Comparison of ENCODE assay signal across 8 cellular contexts in genomic region chr17:76528156-76528527, GRCh38. TPM values are rescaled to one million over a fixed set of nuclear protein-coding genes. Genes with fewer than 3 reads are reported as not detected.
DNase-seq lines count a peak whose midpoint lies in the region; TF ChIP-seq lines count a peak whose summit lies in the region.

No MANE protein-coding gene starts in this region.

- H3K4me1 ChIP-seq in SJSA1 (replicated peaks) (peaks cover 80% of the 10 kb centered on the region), tibial artery (peaks cover 0 to 51% (median 38%) of the 10 kb centered on the region in 4 donors)

- H3K4me3 ChIP-seq in SJSA1 (peak overlapping the region; percentile 19), tibial artery (no peak overlapping the region)

- no peaks in the 10 kb centered on the region for H3K9me3 ChIP-seq in SJSA1 (replicated peaks)
- H3K9me3 ChIP-seq in tibial artery: no peaks in the 10 kb centered on the region

- H3K27ac ChIP-seq in SJSA1 (peak overlapping the region; percentile 88), tibial artery (peak overlapping the region; percentile 81 to 83)

- no peak for TF ChIP-seq CTCF in tibial artery (IDR thresholded peaks at IDR 0.05)

- no peaks in the 10 kb centered on the region for H3K27me3 ChIP-seq in SJSA1 (replicated peaks)
- H3K27me3 ChIP-seq in tibial artery: peaks cover 0 to 9% of the 10 kb centered on the region in 2 donors

- H3K36me3 ChIP-seq in SJSA1 (no peaks in the 10 kb centered on the region), tibial artery (no peaks in the 10 kb centered on the region)

- DNase-seq in DMS53 (lab: John Stamatoyannopoulos, UW) (peak; percentile 59), DMS53 treated with DMSO at 0.1 percent for 48 hours (lab: John Stamatoyannopoulos, UW; ENCODE audit: unreplicated experiment) (no peak), SJSA1 (ENCODE audit: low read depth in 1 of 2, low spot score in 2 of 2) (peak; percentile 43 to 61), iris pigment epithelial cell (ENCODE audit: low read depth) (peak; percentile 34), tibial artery (no peak), NCI-H526 (lab: John Stamatoyannopoulos, UW) (no peak), cerebellar nuclear complex (lab: John Stamatoyannopoulos, UW) (no peak)
- DNase-seq in activated CD4-positive, alpha-beta T cell treated with anti-CD3 and anti-CD28 coated beads, Interleukin-2, amount 50 U/mL, for 48 hours: no peak

- intact Hi-C loops in tibial artery (cut with DNase I; ENCODE audit: low total_unique reads): loop anchor here (10.0 kb wide), 1 partner anchor 187 kb away; the partner anchor contains the start of gene MXRA7

RNA-seq across cellular contexts. Expression of gene CYGB, which starts 9.4 kb away (rescaled TPM):
- 4.4 and 5.2 TPM in 2 replicates for total RNA-seq in SJSA1 (2014; rRNA removed; shearing (Covaris generic))

RNA-seq across cellular contexts. Expression of gene PRCD, which starts 11.7 kb away (rescaled TPM):
- total RNA-seq in SJSA1 (2014; rRNA removed; shearing (Covaris generic)): 0.13 TPM in 1 of 2 replicates, not detected in the other

RNA-seq across cellular contexts. Expression of gene RHBDF2, which starts 26.9 kb away (rescaled TPM):
- total RNA-seq in SJSA1 (2014; rRNA removed; shearing (Covaris generic)): 5.8 and 9.2 TPM in 2 replicates

RNA-seq across cellular contexts. Expression of gene ST6GALNAC2, which starts 57.5 kb away (rescaled TPM):
- 0.84 TPM in 1 of 2 replicates, not detected in the other for total RNA-seq in SJSA1 (2014; rRNA removed; shearing (Covaris generic))

Comparison
In these comparisons a context has a peak if more than half of its experiments do, and no peak if none do; other contexts are left out.
1. DNase-seq: peak in DMS53 (single experiment), SJSA1 (2 of 2) and iris pigment epithelial cell (single experiment); none in DMS53 treated with DMSO at 0.1 percent for 48 hours (single experiment), tibial artery (0 of 2), NCI-H526 (0 of 2), activated CD4-positive, alpha-beta T cell treated with anti-CD3 and anti-CD28 coated beads, Interleukin-2, amount 50 U/mL, for 48 hours (0 of 2) and cerebellar nuclear complex (0 of 2).